8 cellular contexts compared by ENCODE assay signal in the genomic region with DNA sequence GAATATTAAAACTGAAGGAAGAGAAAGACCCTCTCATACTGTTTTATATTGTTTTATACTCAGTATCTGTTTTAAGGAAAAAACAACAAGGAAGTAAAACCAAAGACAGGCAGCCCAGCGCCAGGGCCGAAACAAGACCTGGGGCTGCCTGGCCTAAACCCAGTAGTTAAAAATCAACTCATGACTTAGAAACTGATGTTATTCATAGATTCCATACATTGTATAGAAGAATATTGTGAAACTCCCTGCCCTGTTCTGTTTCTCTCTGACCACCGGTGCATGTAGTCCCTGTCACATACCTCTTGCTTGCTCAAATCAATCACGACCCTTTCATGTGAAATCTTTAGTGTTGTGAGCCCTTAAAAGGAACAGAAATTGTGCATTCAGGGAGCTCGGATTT.
DNase-seq lines count a peak whose midpoint lies in the region; FAIRE-seq and TF ChIP-seq lines count a peak whose summit lies in the region.
"Not testable (repeated sequence)": the region's sequence is repeated elsewhere in the genome, so short reads cannot be mapped to it uniquely, and the experiment has no call there.

No MANE protein-coding gene starts in this region.

- H3K36me3 Mint-ChIP-seq in nephron (ENCODE audit: low read depth): not testable (repeated sequence)

- not testable (repeated sequence) for H2AK5ac ChIP-seq in H1 (ENCODE audit: low read depth, low read length); mesenchymal stem cell (ENCODE audit: low read length, severe bottlenecking)

- FAIRE-seq in GM18507 (lab: Jason Lieb, UNC): peak; percentile 73
- not testable (repeated sequence) for FAIRE-seq in H1 (lab: Jason Lieb, UNC)

- peak overlapping the region in 2 of 3 experiments; percentile 72 to 84 for H3K27ac Mint-ChIP-seq in nephron

- H3K4me3 Mint-ChIP-seq in nephron: not testable (repeated sequence)

- H3K9ac ChIP-seq in OCI-LY3 (ENCODE audit: low read length): 0 out of 2 replicates have a peak overlapping the region, but pooled peaks have one; percentile 8
- not testable (repeated sequence) for H3K9ac ChIP-seq in H1 (replicated peaks in 1 of 4; ENCODE audit: extremely low read depth in 1 of 4, low read depth in 3 of 4, low read length in 3 of 4); mesenchymal stem cell (ENCODE audit: low read length)

- H3K4me1 ChIP-seq in OCI-LY3 (ENCODE audit: low read length): peaks cover 20% of the 10 kb centered on the region
- H3K4me1 ChIP-seq in H1 (replicated peaks in 1 of 4; ENCODE audit: control insufficient read depth in 3 of 4, insufficient read depth in 4 of 4, low read length in 3 of 4); mesenchymal stem cell (ENCODE audit: control insufficient read depth, insufficient read depth, low read depth, low read length): not testable (repeated sequence)

- H2BK20ac ChIP-seq in H1 (ENCODE audit: low read length): not testable (repeated sequence)

- not testable (repeated sequence) for H2BK15ac ChIP-seq in H1 (ENCODE audit: low read length); mesenchymal stem cell (ENCODE audit: low read depth, poor library complexity, severe bottlenecking)

- H3K23me2 ChIP-seq in H1 (ENCODE audit: low read depth, low read length): not testable (repeated sequence)

- not testable (repeated sequence) for H3K79me2 ChIP-seq in OCI-LY3 (ENCODE audit: low read length); H1 (ENCODE audit: control insufficient read depth in 1 of 2, insufficient read depth in 2 of 2, low read length in 2 of 2)

- not testable (repeated sequence) for H4K91ac ChIP-seq in H1 (replicated peaks; ENCODE audit: insufficient read length, low read length); mesenchymal stem cell (ENCODE audit: low read length)

- not testable (repeated sequence) for H3K14ac ChIP-seq in H1 (ENCODE audit: insufficient read length); mesenchymal stem cell (ENCODE audit: low read length in 2 of 2)

- not testable (repeated sequence) for H3K27me3 ChIP-seq in OCI-LY3 (ENCODE audit: low read depth, low read length); H1 (replicated peaks in 1 of 4; ENCODE audit: control insufficient read depth in 3 of 4, extremely low read depth in 1 of 4, insufficient read depth in 3 of 4, low read length in 3 of 4); mesenchymal stem cell (ENCODE audit: control insufficient read depth in 1 of 2, insufficient read depth in 1 of 2, low read length in 2 of 2)

- POLR2A ChIA-PET in H1 (lab: Charles Lee; ENCODE audit: partially characterized antibody): not testable (repeated sequence)

- H3K4me3 ChIP-seq in OCI-LY3 (ENCODE audit: low read length): peak overlapping the region; percentile 38
- not testable (repeated sequence) for H3K4me3 ChIP-seq in H1 (ENCODE audit: extremely low read depth in 1 of 4, insufficient read depth in 2 of 4, low read depth in 3 of 4, low read length in 4 of 4); mesenchymal stem cell (ENCODE audit: insufficient read depth in 1 of 2, low read depth in 1 of 2, low read length in 2 of 2)

- H2AFZ ChIP-seq in OCI-LY3 (ENCODE audit: low read depth, low read length) (peak overlapping the region; percentile 10; the same call in 1 of the 2 replicates), H1 (ENCODE audit: low read length) (peak overlapping the region; percentile 61; the same call in 1 of the 2 replicates)
- H2AFZ ChIP-seq in mesenchymal stem cell (ENCODE audit: low read depth, low read length): not testable (repeated sequence)

- H2BK120ac ChIP-seq in H1 (replicated peaks; ENCODE audit: low read depth, low read length); mesenchymal stem cell (ENCODE audit: low read depth, low read length): not testable (repeated sequence)

- TF ChIP-seq CTCF in OCI-LY3 (IDR thresholded peaks at IDR 0.05; ENCODE audit: low read depth, low read length); H1 (IDR thresholded peaks at IDR 0.05; ENCODE audit: control extremely low read depth in 1 of 3, insufficient read depth in 1 of 3, low read depth in 1 of 3, low read length in 3 of 3); nephron (IDR thresholded peaks at IDR 0.05; ENCODE audit: unreplicated experiment in 3 of 3): not testable (repeated sequence)

- not testable (repeated sequence) for H4K8ac ChIP-seq in H1 (ENCODE audit: extremely low read depth, insufficient read depth, low read length); mesenchymal stem cell (ENCODE audit: low read length)

- H3K36me3 ChIP-seq in OCI-LY3 (replicated peaks; ENCODE audit: low read depth, low read length); H1 (ENCODE audit: control insufficient read depth in 2 of 4, insufficient read depth in 4 of 4, low read length in 3 of 4); mesenchymal stem cell (ENCODE audit: control insufficient read depth in 1 of 2, insufficient read depth in 2 of 2, low read depth in 1 of 2, low read length in 2 of 2): not testable (repeated sequence)

- CTCF ChIA-PET in H1 (lab: Charles Lee; ENCODE audit: partially characterized antibody): interaction anchor here (1.7 kb wide), 1 partner anchor 11 kb away, joined by 6 read pairs; no protein-coding TSS in a partner anchor

- H3K27me3 Mint-ChIP-seq in nephron (ENCODE audit: low read depth): not testable (repeated sequence)

- not testable (repeated sequence) for H3K18ac ChIP-seq in H1 (ENCODE audit: extremely low read depth, low read length); mesenchymal stem cell (ENCODE audit: low read depth in 1 of 2, low read length in 2 of 2)

- not testable (repeated sequence) for TF ChIP-seq POLR2A in H1 (IDR thresholded peaks at IDR 0.05; ENCODE audit: control extremely low read depth in 1 of 2, low read depth in 2 of 2, low read length in 2 of 2)

- not testable (repeated sequence) for H3K4me1 Mint-ChIP-seq in nephron

- H4K20me1 ChIP-seq in OCI-LY3 (ENCODE audit: insufficient read depth, low read length); H1 (replicated peaks in 1 of 2; ENCODE audit: control insufficient read depth in 1 of 2, insufficient read depth in 2 of 2, low read length in 2 of 2): not testable (repeated sequence)

- DNase-seq in Caki2 (ENCODE audit: low read depth) (peak; percentile 4), glomerular visceral epithelial cell (ENCODE audit: extremely low spot score) (peak; percentile 6), renal cortical epithelial cell (ENCODE audit: low read depth) (peak; percentile 1)
- DNase-seq in GM18507 (ENCODE audit: extremely low spot score, insufficient read length, low read depth); H1 (ENCODE audit: low read depth in 1 of 2, low spot score in 2 of 2); mesenchymal stem cell: not testable (repeated sequence)

- H3K4ac ChIP-seq in H1 (replicated peaks; ENCODE audit: insufficient read length, low read depth, low read length); mesenchymal stem cell (ENCODE audit: low read depth in 1 of 2, low read length in 2 of 2): not testable (repeated sequence)

- H3K79me1 ChIP-seq in H1 (ENCODE audit: low read depth, low read length); mesenchymal stem cell (replicated peaks; ENCODE audit: low read length, poor library complexity, severe bottlenecking): not testable (repeated sequence)

- H4K5ac ChIP-seq in H1 (ENCODE audit: insufficient read length, low read depth, low read length): not testable (repeated sequence)

- not testable (repeated sequence) for H3K9me3 ChIP-seq in OCI-LY3 (ENCODE audit: insufficient read depth, low read length); H1 (ENCODE audit: insufficient read depth in 2 of 2, low read depth in 1 of 2, low read length in 1 of 2); mesenchymal stem cell (ENCODE audit: control insufficient read depth, low read length)

- not testable (repeated sequence) for H2BK5ac ChIP-seq in H1 (ENCODE audit: low read depth, low read length); mesenchymal stem cell (ENCODE audit: low read depth, low read length, poor library complexity, severe bottlenecking)

- not testable (repeated sequence) for TF ChIP-seq EP300 in H1 (IDR thresholded peaks at IDR 0.05; ENCODE audit: borderline replicate concordance in 1 of 2, low read depth in 2 of 2, low read length in 2 of 2)

- not testable (repeated sequence) for H3K9me3 Mint-ChIP-seq in nephron

- in situ Hi-C loops in Caki2 (cut with HindIII; ENCODE audit: low pct_unique_long_range_greater_than_20kb, low sequenced_read_pairs): not testable (repeated sequence)

- H3K27ac ChIP-seq in OCI-LY3 (ENCODE audit: low read length): peak overlapping the region; percentile 59
- H3K27ac ChIP-seq in H1 (ENCODE audit: low read depth, low read length); mesenchymal stem cell (ENCODE audit: low read length, poor library complexity, severe bottlenecking): not testable (repeated sequence)

- not testable (repeated sequence) for TF ChIP-seq RAD21 in H1 (IDR thresholded peaks at IDR 0.05 in 1 of 2, conservative IDR thresholded peaks at IDR 0.05 in 1 of 2; ENCODE audit: low read depth in 2 of 2, low read length in 2 of 2)

- H2BK12ac ChIP-seq in H1 (ENCODE audit: low read depth, low read length); mesenchymal stem cell (ENCODE audit: low read length in 2 of 2): not testable (repeated sequence)

- H3K23ac ChIP-seq in H1 (ENCODE audit: insufficient read length); mesenchymal stem cell (ENCODE audit: low read length in 2 of 2): not testable (repeated sequence)

- H3K4me2 ChIP-seq in OCI-LY3 (ENCODE audit: low read length): peak overlapping the region; percentile 59
- H3K4me2 ChIP-seq in H1 (ENCODE audit: insufficient read depth in 1 of 2, low read depth in 2 of 2, low read length in 2 of 2): not testable (repeated sequence)
- peak overlapping the region; percentile 29 for H3K4me2 ChIP-seq in mesenchymal stem cell (ENCODE audit: low read length, poor library complexity, severe bottlenecking)

- WGBS in H1 (ENCODE audit: extremely low coverage in 1 of 2, insufficient coverage in 1 of 2, insufficient read length in 1 of 2, insufficient replicate concordance in 2 of 2, low coverage in 1 of 2, low lambda C conversion rate in 2 of 2, missing lambda C conversion rate in 1 of 2), 2 experiments: 91% methylated on average over 4 of the region's 5 CpGs; no CpG with 5 or more reads in 1 of the 2 experiments
- 71% methylated on average over 3 of the region's 5 CpGs for WGBS in mesenchymal stem cell

- not testable (repeated sequence) for H3K56ac ChIP-seq in H1 (replicated peaks; ENCODE audit: insufficient read length, low read depth, low read length)
